Comparison of ENCODE assay signal across 8 cellular contexts in genomic region chr13:32530841-32531253, GRCh38. TPM values are rescaled to one million over a fixed set of nuclear protein-coding genes. Genes with fewer than 3 reads are reported as not detected.
DNase-seq lines count a peak whose midpoint lies in the region; ATAC-seq and TF ChIP-seq lines count a peak whose summit lies in the region.

No MANE protein-coding gene starts in this region.

- no peak for TF ChIP-seq EP300 in transverse colon (IDR thresholded peaks at IDR 0.05; ENCODE audit: low read depth)

- peaks cover 76% of the 10 kb centered on the region for H3K4me1 Mint-ChIP-seq in activated naive CD4-positive, alpha-beta T cell treated with anti-CD3 and anti-CD28 coated beads, Interleukin-2, amount 10 ng/mL, durations not matched to agents 7 days and 5 days
- H3K4me1 Mint-ChIP-seq in activated naive CD8-positive, alpha-beta T cell treated with anti-CD3 and anti-CD28 coated beads for 36 hours = peaks cover 66% of the 10 kb centered on the region

- TF ChIP-seq POLR2A in transverse colon (IDR thresholded peaks at IDR 0.05) = no peak

- H3K4me3 ChIP-seq in kidney epithelial cell (ENCODE audit: low read depth, low read length) (no peak overlapping the region), transverse colon (peak overlapping the region in 1 of 4 donors; percentile 24)

- WGBS in transverse colon (ENCODE audit: low coverage in 1 of 2), 2 donors = 23 to 30% methylated on average over 2 of the region's 2 CpGs

- no peak for DNase-seq in activated naive CD4-positive, alpha-beta T cell treated with anti-CD3 and anti-CD28 coated beads, Interleukin-2, amount 10 ng/mL, durations not matched to agents 7 days and 5 days
- no peak for DNase-seq in activated naive CD4-positive, alpha-beta T cell (lab: John Stamatoyannopoulos, UW)
- DNase-seq in activated naive CD8-positive, alpha-beta T cell treated with anti-CD3 and anti-CD28 coated beads for 36 hours = no peak
- DNase-seq in kidney epithelial cell (ENCODE audit: low read depth) = peak; percentile 14
- no peak for DNase-seq in transverse colon
- DNase-seq in NCI-H1436 (lab: John Stamatoyannopoulos, UW) = no peak
- DNase-seq in activated CD8-positive, alpha-beta memory T cell treated with anti-CD3 and anti-CD28 coated beads, Interleukin-2, amount 50 U/mL, for 48 hours = no peak

- H3K9me3 Mint-ChIP-seq in activated naive CD4-positive, alpha-beta T cell treated with anti-CD3 and anti-CD28 coated beads, Interleukin-2, amount 10 ng/mL, durations not matched to agents 7 days and 5 days = no peaks in the 10 kb centered on the region
- H3K9me3 Mint-ChIP-seq in activated naive CD8-positive, alpha-beta T cell treated with anti-CD3 and anti-CD28 coated beads for 36 hours = no peaks in the 10 kb centered on the region

- no peaks in the 10 kb centered on the region for H3K27me3 Mint-ChIP-seq in activated naive CD4-positive, alpha-beta T cell treated with anti-CD3 and anti-CD28 coated beads, Interleukin-2, amount 10 ng/mL, durations not matched to agents 7 days and 5 days
- H3K27me3 Mint-ChIP-seq in activated naive CD8-positive, alpha-beta T cell treated with anti-CD3 and anti-CD28 coated beads for 36 hours = no peaks in the 10 kb centered on the region

- CTCF ChIA-PET in activated naive CD4-positive, alpha-beta T cell treated with anti-CD3 and anti-CD28 coated beads, Interleukin-2, amount 10 ng/mL, durations not matched to agents 7 days and 5 days (lab: Charles Lee) = interaction anchor here (0.7 to 1.6 kb wide), 2 partner anchors 50 to 607 kb away, joined by 3 to 4 read pairs; no protein-coding TSS in a partner anchor

- H3K4me3 Mint-ChIP-seq in activated naive CD4-positive, alpha-beta T cell treated with anti-CD3 and anti-CD28 coated beads, Interleukin-2, amount 10 ng/mL, durations not matched to agents 7 days and 5 days = peak overlapping the region; percentile 61
- peak overlapping the region; percentile 70 for H3K4me3 Mint-ChIP-seq in activated naive CD8-positive, alpha-beta T cell treated with anti-CD3 and anti-CD28 coated beads for 36 hours

- H3K4me1 ChIP-seq in transverse colon = peaks cover 16 to 67% (median 32%) of the 10 kb centered on the region in 4 donors

- no peaks in the 10 kb centered on the region for H3K36me3 ChIP-seq in kidney epithelial cell (ENCODE audit: control insufficient read depth, insufficient read depth, low read length)
- peaks cover 0 to 5% (median 0%) of the 10 kb centered on the region in 4 donors for H3K36me3 ChIP-seq in transverse colon

- no peaks in the 10 kb centered on the region for H3K27me3 ChIP-seq in kidney epithelial cell (ENCODE audit: control insufficient read depth, insufficient read depth, low read length)
- no peaks in the 10 kb centered on the region for H3K27me3 ChIP-seq in transverse colon

- intact Hi-C loops in transverse colon (cut with DNase I; ENCODE audit: low total_unique reads) = no loop called here

- peaks cover 48% of the 10 kb centered on the region for H3K36me3 Mint-ChIP-seq in activated naive CD4-positive, alpha-beta T cell treated with anti-CD3 and anti-CD28 coated beads, Interleukin-2, amount 10 ng/mL, durations not matched to agents 7 days and 5 days
- H3K36me3 Mint-ChIP-seq in activated naive CD8-positive, alpha-beta T cell treated with anti-CD3 and anti-CD28 coated beads for 36 hours = peaks cover 49% of the 10 kb centered on the region

- no peaks in the 10 kb centered on the region for H3K9me3 ChIP-seq in transverse colon

- H3K27ac ChIP-seq in transverse colon = peak overlapping the region in 3 of 4 donors; percentile 38 to 45 (median 42)

- ATAC-seq in HG03066 (IDR thresholded peaks at IDR 0.05; ENCODE audit: low read depth, unreplicated experiment) = peak; percentile 82

- in situ Hi-C loops in transverse colon (cut with MboI; ENCODE audit: low pct_ligation_motif_present in 1 of 4, low pct_unique_long_range_greater_than_20kb in 1 of 4, low sequenced_read_pairs in 3 of 4) = no loop called here

- TF ChIP-seq CTCF in kidney epithelial cell (IDR thresholded peaks at IDR 0.05; ENCODE audit: insufficient read depth, low read length, poor library complexity, severe bottlenecking) (no peak), transverse colon (IDR thresholded peaks at IDR 0.05) (no peak)

- peak overlapping the region; percentile 83 for H3K27ac Mint-ChIP-seq in activated naive CD4-positive, alpha-beta T cell treated with anti-CD3 and anti-CD28 coated beads, Interleukin-2, amount 10 ng/mL, durations not matched to agents 7 days and 5 days
- peak overlapping the region; percentile 80 for H3K27ac Mint-ChIP-seq in activated naive CD8-positive, alpha-beta T cell treated with anti-CD3 and anti-CD28 coated beads for 36 hours

RNA-seq across cellular contexts. Expression of gene N4BP2L2, which starts 7.7 kb away (rescaled TPM):
- total RNA-seq in activated naive CD8-positive, alpha-beta T cell treated with anti-CD3 and anti-CD28 coated beads for 36 hours = 10 to 100 TPM; 66.7 to 68.8 TPM
- 58.6 and 64.1 TPM in 2 replicates for total RNA-seq in kidney epithelial cell
- 100 to 1,000 TPM in 2 of 4 donors, 10 to 100 TPM in 2; 64.0 to 231 (median 123) TPM for total RNA-seq in transverse colon

RNA-seq across cellular contexts. Expression of gene PDS5B, which starts 55.4 kb away (rescaled TPM):
- total RNA-seq in activated naive CD8-positive, alpha-beta T cell treated with anti-CD3 and anti-CD28 coated beads for 36 hours = 10 to 100 TPM; 45.8 to 47.5 TPM
- total RNA-seq in kidney epithelial cell (11.8 and 19.6 TPM in 2 replicates), transverse colon (10 to 100 TPM in 3 of 4 donors, 1 to 10 TPM in 1; 10.0 to 91.3 (median 32.1) TPM)
